ENCODE assay signal across 1 cellular context in genomic region chr11:65117206-65118096, GRCh38.
TF ChIP-seq lines count a peak whose summit lies in the region.

ZNHIT2 (minus strand) TSS chr11:65117701; CDS start chr11:65117653, 48 bp downstream.

TF ChIP-seq in HepG2, 621 proteins besides CTCF, POLR2A, EP300 and RAD21 (continued from another document and continues in another):
- TF ChIP-seq, protein P1, sequence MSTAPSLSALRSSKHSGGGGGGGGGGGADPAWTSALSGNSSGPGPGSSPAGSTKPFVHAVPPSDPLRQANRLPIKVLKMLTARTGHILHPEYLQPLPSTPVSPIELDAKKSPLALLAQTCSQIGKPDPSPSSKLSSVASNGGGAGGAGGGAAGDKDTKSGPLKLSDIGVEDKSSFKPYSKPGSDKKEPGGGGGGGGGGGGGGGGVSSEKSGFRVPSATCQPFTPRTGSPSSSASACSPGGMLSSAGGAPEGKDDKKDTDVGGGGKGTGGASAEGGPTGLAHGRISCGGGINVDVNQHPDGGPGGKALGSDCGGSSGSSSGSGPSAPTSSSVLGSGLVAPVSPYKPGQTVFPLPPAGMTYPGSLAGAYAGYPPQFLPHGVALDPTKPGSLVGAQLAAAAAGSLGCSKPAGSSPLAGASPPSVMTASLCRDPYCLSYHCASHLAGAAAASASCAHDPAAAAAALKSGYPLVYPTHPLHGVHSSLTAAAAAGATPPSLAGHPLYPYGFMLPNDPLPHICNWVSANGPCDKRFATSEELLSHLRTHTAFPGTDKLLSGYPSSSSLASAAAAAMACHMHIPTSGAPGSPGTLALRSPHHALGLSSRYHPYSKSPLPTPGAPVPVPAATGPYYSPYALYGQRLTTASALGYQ (CRISPR knock-in tag; IDR thresholded peaks at IDR 0.05), result no peak
- TF ChIP-seq NRL (CRISPR knock-in tag; IDR thresholded peaks at IDR 0.05; ENCODE audit: borderline replicate concordance) (peak; percentile 26; the same call in 1 of the 2 replicates), ZFYVE20 (CRISPR knock-in tag; IDR thresholded peaks at IDR 0.05; ENCODE audit: borderline replicate concordance, low read depth) (peak; percentile 75; the same call in 1 of the 2 replicates), NCOA5 (CRISPR knock-in tag; IDR thresholded peaks at IDR 0.05) (peak; percentile 69; the same call in 1 of the 2 replicates), MTF2 (CRISPR knock-in tag; IDR thresholded peaks at IDR 0.05; ENCODE audit: borderline replicate concordance) (0 out of 2 replicates have a peak, but pooled peaks have one; percentile 43), BHLHE40 (IDR thresholded peaks at IDR 0.05; ENCODE audit: low read length) (peak; percentile 55; the same call in 1 of the 2 replicates), ZNF839 (CRISPR knock-in tag; IDR thresholded peaks at IDR 0.05; ENCODE audit: borderline replicate concordance) (no peak), RFX1 (IDR thresholded peaks at IDR 0.05) (peak; percentile 88), ZNF180 (CRISPR knock-in tag; IDR thresholded peaks at IDR 0.05; ENCODE audit: borderline replicate concordance, low read depth) (no peak), ZNF101 (CRISPR knock-in tag; IDR thresholded peaks at IDR 0.05; ENCODE audit: borderline replicate concordance, low read depth) (no peak), SALL1 (CRISPR knock-in tag; IDR thresholded peaks at IDR 0.05) (peak; percentile 88), MXD4 (CRISPR knock-in tag; IDR thresholded peaks at IDR 0.05) (peak; percentile 88), ZEB1 (IDR thresholded peaks at IDR 0.05; ENCODE audit: insufficient replicate concordance, low read depth) (peak; percentile 61), IRF2 (CRISPR knock-in tag; IDR thresholded peaks at IDR 0.05) (peak; percentile 80; the same call in 1 of the 2 replicates), ZNF777 (CRISPR knock-in tag; IDR thresholded peaks at IDR 0.05) (no peak), ZNF543 (CRISPR knock-in tag; IDR thresholded peaks at IDR 0.05) (peak; percentile 77; the same call in 1 of the 2 replicates), BRD4 (CRISPR knock-in tag; IDR thresholded peaks at IDR 0.05) (peak; percentile 44; the same call in 1 of the 2 replicates), ZNF335 (CRISPR knock-in tag; IDR thresholded peaks at IDR 0.05) (peak; percentile 41; the same call in 1 of the 2 replicates), SRSF1 (optimal IDR thresholded peaks at IDR 0.05; ENCODE audit: low read depth, low read length) (no peak), ZGPAT (CRISPR knock-in tag; IDR thresholded peaks at IDR 0.05) (peak; percentile 67), CENPX (CRISPR knock-in tag; IDR thresholded peaks at IDR 0.05) (no peak), ZNF552 (CRISPR knock-in tag; IDR thresholded peaks at IDR 0.05; ENCODE audit: borderline replicate concordance) (0 out of 2 replicates have a peak, but pooled peaks have one; percentile 45), FOXP1 (IDR thresholded peaks at IDR 0.05) (no peak), FOXP1 (CRISPR knock-in tag; IDR thresholded peaks at IDR 0.05) (no peak), HMGA1 (CRISPR knock-in tag; conservative IDR thresholded peaks at IDR 0.05) (no peak), ZNF383 (CRISPR knock-in tag; IDR thresholded peaks at IDR 0.05; ENCODE audit: borderline replicate concordance) (0 out of 2 replicates have a peak, but pooled peaks have one; percentile 58), ARID2 (CRISPR knock-in tag; IDR thresholded peaks at IDR 0.05; ENCODE audit: borderline replicate concordance) (no peak), MTA1 (CRISPR knock-in tag; IDR thresholded peaks at IDR 0.05; ENCODE audit: borderline replicate concordance) (0 out of 2 replicates have a peak, but pooled peaks have one; percentile 63), ZNF614 (CRISPR knock-in tag; IDR thresholded peaks at IDR 0.05; ENCODE audit: borderline replicate concordance) (no peak), HDAC1 (CRISPR knock-in tag; IDR thresholded peaks at IDR 0.05) (peak; percentile 91), ZNF431 (CRISPR knock-in tag; IDR thresholded peaks at IDR 0.05; ENCODE audit: borderline replicate concordance, low read depth) (peak; percentile 86), ZSCAN21 (CRISPR knock-in tag; IDR thresholded peaks at IDR 0.05; ENCODE audit: borderline replicate concordance) (no peak), NKX3-1 (CRISPR knock-in tag; IDR thresholded peaks at IDR 0.05) (no peak), SETDB1 (CRISPR knock-in tag; IDR thresholded peaks at IDR 0.05; ENCODE audit: borderline replicate concordance) (no peak), MAX (IDR thresholded peaks at IDR 0.05) (peak; percentile 81), ONECUT2 (CRISPR knock-in tag; IDR thresholded peaks at IDR 0.05) (no peak), NAIF1 (CRISPR knock-in tag; IDR thresholded peaks at IDR 0.05; ENCODE audit: borderline replicate concordance) (peak; percentile 72; the same call in 1 of the 2 replicates), KLF6 (CRISPR knock-in tag; IDR thresholded peaks at IDR 0.05) (no peak), ZHX1 (CRISPR knock-in tag; IDR thresholded peaks at IDR 0.05; ENCODE audit: low read depth) (no peak), ZNF629 (CRISPR knock-in tag; conservative IDR thresholded peaks at IDR 0.05) (no peak; the same call in none of the 2 replicates), MEIS1 (CRISPR knock-in tag; IDR thresholded peaks at IDR 0.05; ENCODE audit: borderline replicate concordance) (peak; percentile 79)
- TF ChIP-seq, protein P2, sequence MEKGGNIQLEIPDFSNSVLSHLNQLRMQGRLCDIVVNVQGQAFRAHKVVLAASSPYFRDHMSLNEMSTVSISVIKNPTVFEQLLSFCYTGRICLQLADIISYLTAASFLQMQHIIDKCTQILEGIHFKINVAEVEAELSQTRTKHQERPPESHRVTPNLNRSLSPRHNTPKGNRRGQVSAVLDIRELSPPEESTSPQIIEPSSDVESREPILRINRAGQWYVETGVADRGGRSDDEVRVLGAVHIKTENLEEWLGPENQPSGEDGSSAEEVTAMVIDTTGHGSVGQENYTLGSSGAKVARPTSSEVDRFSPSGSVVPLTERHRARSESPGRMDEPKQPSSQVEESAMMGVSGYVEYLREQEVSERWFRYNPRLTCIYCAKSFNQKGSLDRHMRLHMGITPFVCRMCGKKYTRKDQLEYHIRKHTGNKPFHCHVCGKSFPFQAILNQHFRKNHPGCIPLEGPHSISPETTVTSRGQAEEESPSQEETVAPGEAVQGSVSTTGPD (CRISPR knock-in tag; IDR thresholded peaks at IDR 0.05), result no peak
- TF ChIP-seq, protein P3, sequence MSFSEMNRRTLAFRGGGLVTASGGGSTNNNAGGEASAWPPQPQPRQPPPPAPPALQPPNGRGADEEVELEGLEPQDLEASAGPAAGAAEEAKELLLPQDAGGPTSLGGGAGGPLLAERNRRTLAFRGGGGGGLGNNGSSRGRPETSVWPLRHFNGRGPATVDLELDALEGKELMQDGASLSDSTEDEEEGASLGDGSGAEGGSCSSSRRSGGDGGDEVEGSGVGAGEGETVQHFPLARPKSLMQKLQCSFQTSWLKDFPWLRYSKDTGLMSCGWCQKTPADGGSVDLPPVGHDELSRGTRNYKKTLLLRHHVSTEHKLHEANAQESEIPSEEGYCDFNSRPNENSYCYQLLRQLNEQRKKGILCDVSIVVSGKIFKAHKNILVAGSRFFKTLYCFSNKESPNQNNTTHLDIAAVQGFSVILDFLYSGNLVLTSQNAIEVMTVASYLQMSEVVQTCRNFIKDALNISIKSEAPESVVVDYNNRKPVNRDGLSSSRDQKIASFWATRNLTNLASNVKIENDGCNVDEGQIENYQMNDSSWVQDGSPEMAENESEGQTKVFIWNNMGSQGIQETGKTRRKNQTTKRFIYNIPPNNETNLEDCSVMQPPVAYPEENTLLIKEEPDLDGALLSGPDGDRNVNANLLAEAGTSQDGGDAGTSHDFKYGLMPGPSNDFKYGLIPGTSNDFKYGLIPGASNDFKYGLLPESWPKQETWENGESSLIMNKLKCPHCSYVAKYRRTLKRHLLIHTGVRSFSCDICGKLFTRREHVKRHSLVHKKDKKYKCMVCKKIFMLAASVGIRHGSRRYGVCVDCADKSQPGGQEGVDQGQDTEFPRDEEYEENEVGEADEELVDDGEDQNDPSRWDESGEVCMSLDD (CRISPR knock-in tag; IDR thresholded peaks at IDR 0.05; ENCODE audit: borderline replicate concordance), result no peak
- TF ChIP-seq, protein P4, sequence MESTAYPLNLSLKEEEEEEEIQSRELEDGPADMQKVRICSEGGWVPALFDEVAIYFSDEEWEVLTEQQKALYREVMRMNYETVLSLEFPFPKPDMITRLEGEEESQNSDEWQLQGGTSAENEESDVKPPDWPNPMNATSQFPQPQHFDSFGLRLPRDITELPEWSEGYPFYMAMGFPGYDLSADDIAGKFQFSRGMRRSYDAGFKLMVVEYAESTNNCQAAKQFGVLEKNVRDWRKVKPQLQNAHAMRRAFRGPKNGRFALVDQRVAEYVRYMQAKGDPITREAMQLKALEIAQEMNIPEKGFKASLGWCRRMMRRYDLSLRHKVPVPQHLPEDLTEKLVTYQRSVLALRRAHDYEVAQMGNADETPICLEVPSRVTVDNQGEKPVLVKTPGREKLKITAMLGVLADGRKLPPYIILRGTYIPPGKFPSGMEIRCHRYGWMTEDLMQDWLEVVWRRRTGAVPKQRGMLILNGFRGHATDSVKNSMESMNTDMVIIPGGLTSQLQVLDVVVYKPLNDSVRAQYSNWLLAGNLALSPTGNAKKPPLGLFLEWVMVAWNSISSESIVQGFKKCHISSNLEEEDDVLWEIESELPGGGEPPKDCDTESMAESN (CRISPR knock-in tag; conservative IDR thresholded peaks at IDR 0.05), result peak; percentile 96
- TF ChIP-seq, protein P5, sequence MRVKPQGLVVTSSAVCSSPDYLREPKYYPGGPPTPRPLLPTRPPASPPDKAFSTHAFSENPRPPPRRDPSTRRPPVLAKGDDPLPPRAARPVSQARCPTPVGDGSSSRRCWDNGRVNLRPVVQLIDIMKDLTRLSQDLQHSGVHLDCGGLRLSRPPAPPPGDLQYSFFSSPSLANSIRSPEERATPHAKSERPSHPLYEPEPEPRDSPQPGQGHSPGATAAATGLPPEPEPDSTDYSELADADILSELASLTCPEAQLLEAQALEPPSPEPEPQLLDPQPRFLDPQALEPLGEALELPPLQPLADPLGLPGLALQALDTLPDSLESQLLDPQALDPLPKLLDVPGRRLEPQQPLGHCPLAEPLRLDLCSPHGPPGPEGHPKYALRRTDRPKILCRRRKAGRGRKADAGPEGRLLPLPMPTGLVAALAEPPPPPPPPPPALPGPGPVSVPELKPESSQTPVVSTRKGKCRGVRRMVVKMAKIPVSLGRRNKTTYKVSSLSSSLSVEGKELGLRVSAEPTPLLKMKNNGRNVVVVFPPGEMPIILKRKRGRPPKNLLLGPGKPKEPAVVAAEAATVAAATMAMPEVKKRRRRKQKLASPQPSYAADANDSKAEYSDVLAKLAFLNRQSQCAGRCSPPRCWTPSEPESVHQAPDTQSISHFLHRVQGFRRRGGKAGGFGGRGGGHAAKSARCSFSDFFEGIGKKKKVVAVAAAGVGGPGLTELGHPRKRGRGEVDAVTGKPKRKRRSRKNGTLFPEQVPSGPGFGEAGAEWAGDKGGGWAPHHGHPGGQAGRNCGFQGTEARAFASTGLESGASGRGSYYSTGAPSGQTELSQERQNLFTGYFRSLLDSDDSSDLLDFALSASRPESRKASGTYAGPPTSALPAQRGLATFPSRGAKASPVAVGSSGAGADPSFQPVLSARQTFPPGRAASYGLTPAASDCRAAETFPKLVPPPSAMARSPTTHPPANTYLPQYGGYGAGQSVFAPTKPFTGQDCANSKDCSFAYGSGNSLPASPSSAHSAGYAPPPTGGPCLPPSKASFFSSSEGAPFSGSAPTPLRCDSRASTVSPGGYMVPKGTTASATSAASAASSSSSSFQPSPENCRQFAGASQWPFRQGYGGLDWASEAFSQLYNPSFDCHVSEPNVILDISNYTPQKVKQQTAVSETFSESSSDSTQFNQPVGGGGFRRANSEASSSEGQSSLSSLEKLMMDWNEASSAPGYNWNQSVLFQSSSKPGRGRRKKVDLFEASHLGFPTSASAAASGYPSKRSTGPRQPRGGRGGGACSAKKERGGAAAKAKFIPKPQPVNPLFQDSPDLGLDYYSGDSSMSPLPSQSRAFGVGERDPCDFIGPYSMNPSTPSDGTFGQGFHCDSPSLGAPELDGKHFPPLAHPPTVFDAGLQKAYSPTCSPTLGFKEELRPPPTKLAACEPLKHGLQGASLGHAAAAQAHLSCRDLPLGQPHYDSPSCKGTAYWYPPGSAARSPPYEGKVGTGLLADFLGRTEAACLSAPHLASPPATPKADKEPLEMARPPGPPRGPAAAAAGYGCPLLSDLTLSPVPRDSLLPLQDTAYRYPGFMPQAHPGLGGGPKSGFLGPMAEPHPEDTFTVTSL (CRISPR knock-in tag; IDR thresholded peaks at IDR 0.05; ENCODE audit: borderline replicate concordance), result no peak
- TF ChIP-seq, protein P6, sequence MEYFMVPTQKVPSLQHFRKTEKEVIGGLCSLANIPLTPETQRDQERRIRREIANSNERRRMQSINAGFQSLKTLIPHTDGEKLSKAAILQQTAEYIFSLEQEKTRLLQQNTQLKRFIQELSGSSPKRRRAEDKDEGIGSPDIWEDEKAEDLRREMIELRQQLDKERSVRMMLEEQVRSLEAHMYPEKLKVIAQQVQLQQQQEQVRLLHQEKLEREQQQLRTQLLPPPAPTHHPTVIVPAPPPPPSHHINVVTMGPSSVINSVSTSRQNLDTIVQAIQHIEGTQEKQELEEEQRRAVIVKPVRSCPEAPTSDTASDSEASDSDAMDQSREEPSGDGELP (IDR thresholded peaks at IDR 0.05; ENCODE audit: borderline replicate concordance, low read depth), result no peak
